ENCODE assay signal across 8 cellular contexts in the genomic region with DNA sequence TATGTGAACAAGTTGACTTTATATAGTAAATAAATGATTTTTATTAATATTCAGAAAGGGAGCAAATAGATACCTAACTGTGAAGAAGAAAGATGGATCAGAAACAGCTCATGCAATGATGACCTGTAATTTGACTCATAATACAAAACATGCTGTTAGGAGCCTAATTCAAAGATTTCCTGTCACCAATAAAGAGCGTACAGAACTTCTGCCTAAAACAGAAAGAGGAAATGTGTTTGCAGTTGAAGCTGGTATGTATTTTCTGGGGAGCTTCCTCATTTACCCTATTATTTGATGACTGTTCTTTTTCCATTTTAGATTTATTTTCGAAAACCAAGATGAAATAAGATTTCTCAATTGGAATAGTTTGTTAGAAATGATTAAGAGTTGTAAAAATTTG. TPM values are rescaled to one million over a fixed set of nuclear protein-coding genes. Genes with fewer than 3 reads are reported as not detected.
A peak's percentile ranks its signal among the peaks of the same experiment; 100 is the strongest.
DNase-seq lines count a peak whose midpoint lies in the region; ATAC-seq and TF ChIP-seq lines count a peak whose summit lies in the region.

No MANE protein-coding gene starts in this region.

- H4K20me1 ChIP-seq in Karpas-422 (ENCODE audit: insufficient read depth, low read depth, low read length) (no peaks in the 10 kb centered on the region), PC-3 (ENCODE audit: low read length) (0 out of 2 replicates have a peak, but pooled peaks cover 9% of the 10 kb centered on the region)

- CTCF ChIA-PET in PC-3 (lab: Charles Lee), result no interaction called here

- no peaks in the 10 kb centered on the region for H3K36me3 Mint-ChIP-seq in glutamatergic neuron (ENCODE audit: unreplicated experiment)

- no peak for TF ChIP-seq POLR2A in thyroid gland (IDR thresholded peaks at IDR 0.05)
- TF ChIP-seq POLR2A in breast epithelium (IDR thresholded peaks at IDR 0.05), result no peak

- H3K4me2 ChIP-seq in Karpas-422 (ENCODE audit: low read depth, low read length, poor library complexity, severe bottlenecking) (peak overlapping the region; percentile 73), PC-3 (ENCODE audit: low read length) (no peak overlapping the region)

- H3K36me3 ChIP-seq in Karpas-422 (ENCODE audit: insufficient read depth, low read length) (peaks cover 44% of the 10 kb centered on the region), PC-3 (ENCODE audit: low read depth, low read length) (peaks cover 5% of the 10 kb centered on the region; the same call in 1 of the 2 replicates), thyroid gland (no peaks in the 10 kb centered on the region), breast epithelium (no peaks in the 10 kb centered on the region)

- H3K9ac ChIP-seq in Karpas-422 (ENCODE audit: low read length), result peak overlapping the region; percentile 46
- H3K9ac ChIP-seq in PC-3 (ENCODE audit: low read length), result no peak overlapping the region

- no peaks in the 10 kb centered on the region for H3F3A ChIP-seq in PC-3 (ENCODE audit: low read length, unreplicated experiment)

- H3K4me1 ChIP-seq in Karpas-422 (ENCODE audit: low read length) (peaks cover 47% of the 10 kb centered on the region), PC-3 (ENCODE audit: insufficient read depth, low read length) (no peaks in the 10 kb centered on the region), thyroid gland (no peaks in the 10 kb centered on the region), breast epithelium (peaks cover 0 to 5% of the 10 kb centered on the region in 2 donors)

- H3K27me3 ChIP-seq in Karpas-422 (ENCODE audit: low read length) (no peaks in the 10 kb centered on the region), PC-3 (ENCODE audit: low read length) (no peaks in the 10 kb centered on the region), thyroid gland (no peaks in the 10 kb centered on the region), breast epithelium (no peaks in the 10 kb centered on the region)

- H3K9me3 ChIP-seq in Karpas-422 (ENCODE audit: low read length) (peaks cover 5% of the 10 kb centered on the region; the same call in 1 of the 2 replicates), PC-3 (ENCODE audit: low read length) (no peaks in the 10 kb centered on the region), thyroid gland (no peaks in the 10 kb centered on the region), breast epithelium (no peaks in the 10 kb centered on the region)

- no peak overlapping the region for H3K4me3 Mint-ChIP-seq in glutamatergic neuron (ENCODE audit: unreplicated experiment)

- H3K4me1 Mint-ChIP-seq in glutamatergic neuron (ENCODE audit: low read depth, unreplicated experiment), result no peaks in the 10 kb centered on the region

- peak; percentile 85 for DNase-seq in Karpas-422
- DNase-seq in fibroblast of mammary gland (ENCODE audit: low read depth), result peak; percentile 40
- DNase-seq in PC-3, result no peak
- no peak for DNase-seq in thyroid gland
- no peak for DNase-seq in breast epithelium (ENCODE audit: low spot score in 2 of 2)
- no peak for DNase-seq in glutamatergic neuron

- H3K4me3 ChIP-seq in Karpas-422 (ENCODE audit: low read length) (peak overlapping the region; percentile 45), fibroblast of mammary gland (ENCODE audit: control insufficient read depth, low read depth, low read length) (no peak overlapping the region), PC-3 (ENCODE audit: low read length) (no peak overlapping the region), thyroid gland (replicated peaks in 1 of 3) (no peak overlapping the region), breast epithelium (no peak overlapping the region)

- peaks cover 98% of the 10 kb centered on the region for H3K79me2 ChIP-seq in Karpas-422 (ENCODE audit: low read length)
- peaks cover 25% of the 10 kb centered on the region for H3K79me2 ChIP-seq in PC-3 (ENCODE audit: low read length)

- 69 to 81% methylated on average over 2 of the region's 2 CpGs for WGBS in thyroid gland, 2 donors

- intact Hi-C loops in PC-3 (cut with micrococcal nuclease), result no loop called here
- intact Hi-C loops in thyroid gland (cut with DNase I), result no loop called here
- intact Hi-C loops in breast epithelium (cut with DNase I; ENCODE audit: low total_unique reads), result no loop called here

- H3K9me2 ChIP-seq in Karpas-422 (replicated peaks; ENCODE audit: insufficient read depth, low read length) (no peaks in the 10 kb centered on the region), PC-3 (replicated peaks; ENCODE audit: low read length) (no peaks in the 10 kb centered on the region)

- H2AFZ ChIP-seq in Karpas-422 (ENCODE audit: low read length), result no peak overlapping the region
- no peak overlapping the region for H2AFZ ChIP-seq in PC-3 (ENCODE audit: low read length)

- H3K27ac ChIP-seq in Karpas-422 (ENCODE audit: low read length) (peak overlapping the region; percentile 94), PC-3 (ENCODE audit: low read length) (no peak overlapping the region), thyroid gland (no peak overlapping the region), breast epithelium (no peak overlapping the region)

- TF ChIP-seq CTCF in fibroblast of mammary gland (conservative IDR thresholded peaks at IDR 0.05; ENCODE audit: control insufficient read depth, insufficient read depth, low read depth, low read length) (no peak), PC-3 (conservative IDR thresholded peaks at IDR 0.05; ENCODE audit: low read depth, low read length) (no peak), thyroid gland (IDR thresholded peaks at IDR 0.05) (no peak), breast epithelium (IDR thresholded peaks at IDR 0.05) (no peak), glutamatergic neuron (IDR thresholded peaks at IDR 0.05; ENCODE audit: partially characterized antibody, unreplicated experiment) (no peak)

- no peak overlapping the region for H3K27ac Mint-ChIP-seq in glutamatergic neuron (ENCODE audit: unreplicated experiment)

- no TSS peak for BruUV-seq in PC-3 (replicated peaks; lab: Mats Ljungman, UMichigan)

- H3K27me3 Mint-ChIP-seq in glutamatergic neuron (ENCODE audit: unreplicated experiment), result no peaks in the 10 kb centered on the region

- peak; percentile 67 for ATAC-seq in GM18502 (IDR thresholded peaks at IDR 0.05; ENCODE audit: poor library complexity, unreplicated experiment)
- ATAC-seq in GM21723 (IDR thresholded peaks at IDR 0.05; ENCODE audit: unreplicated experiment), result peak; percentile 51
- ATAC-seq in PC-3, result no peak

- POLR2A ChIA-PET in PC-3 (lab: Charles Lee; ENCODE audit: unreplicated experiment), result no interaction called here

- H3K9me3 Mint-ChIP-seq in glutamatergic neuron (ENCODE audit: unreplicated experiment), result no peaks in the 10 kb centered on the region

RNA-seq across cellular contexts. Expression of gene YTHDC2, which starts 11.4 kb away (rescaled TPM):
- total RNA-seq in Karpas-422 (2014; rRNA removed; shearing (Covaris generic); ENCODE audit: low replicate concordance), result 53.4 and 63.8 TPM in 2 replicates
- total RNA-seq in PC-3 (2014; rRNA removed), result 16.9 and 20.2 TPM in 2 replicates
- 10 to 100 TPM; 29.6 to 55.6 (median 41.7) TPM for total RNA-seq in thyroid gland
- 10 to 100 TPM; 22.4 to 49.2 (median 40.0) TPM for total RNA-seq in breast epithelium
- 39.9 TPM for total RNA-seq in glutamatergic neuron (ENCODE audit: unreplicated experiment)

RNA-seq across cellular contexts. Expression of gene MCC, which starts 36.7 kb away (rescaled TPM):
- 5.5 and 12.3 TPM in 2 replicates for total RNA-seq in Karpas-422 (2014; rRNA removed; shearing (Covaris generic); ENCODE audit: low replicate concordance)
- 7.1 and 10.3 TPM in 2 replicates for total RNA-seq in PC-3 (2014; rRNA removed)
- 10 to 100 TPM in 3 of 4 donors, 1 to 10 TPM in 1; 5.1 to 22.3 (median 13.0) TPM for total RNA-seq in thyroid gland
- 10 to 100 TPM; 24.3 to 46.5 (median 29.4) TPM for total RNA-seq in breast epithelium
- total RNA-seq in glutamatergic neuron (ENCODE audit: unreplicated experiment), result 46.1 TPM

Comparison
In these comparisons a context has a peak if more than half of its experiments do, and no peak if none do; other contexts are left out.
1. DNase-seq: peak in Karpas-422 (single experiment) and fibroblast of mammary gland (single experiment); none in PC-3 (single experiment), thyroid gland (0 of 2), breast epithelium (0 of 2) and glutamatergic neuron (single experiment).